In genomic region chr12:77837876-77838291, GRCh38 we compare ENCODE assay signal across 22 cellular contexts. TPM values are rescaled to one million over a fixed set of nuclear protein-coding genes. Genes with fewer than 3 reads are reported as not detected.
DNase-seq lines count a peak whose midpoint lies in the region; ATAC-seq, FAIRE-seq and TF ChIP-seq lines count a peak whose summit lies in the region.
"Had no signal": no experiment of that assay in that cellular context is flagged by ENCODE, and none has a peak within 500 bp of the region (broad histone marks: within the 10 kb centered on the region; RNA-seq: fewer than 3 reads in every experiment).

No MANE protein-coding gene starts in this region.

- no peak overlapping the region for H3K27ac Mint-ChIP-seq in osteocyte (ENCODE audit: unreplicated experiment)
- H3K27ac Mint-ChIP-seq: activated CD4-positive, alpha-beta memory T cell treated with anti-CD3 and anti-CD28 coated beads, Interleukin-2, amount 10 ng/mL, durations not matched to agents 7 days and 5 days; activated T-cell treated with anti-CD3 and anti-CD28 coated beads, Interleukin-2, amount 50 U/mL, for 24 hours had no signal

- no peak overlapping the region for H3K4me2 ChIP-seq in K562 (ENCODE audit: insufficient read depth, low read length)

- no peak for TF ChIP-seq EP300 in K562 (IDR thresholded peaks at IDR 0.05; ENCODE audit: low read length)

- BruUV-seq in K562 (replicated peaks; lab: Mats Ljungman, UMichigan): no TSS peak

- no peak for FAIRE-seq in K562 (lab: Jason Lieb, UNC)
- FAIRE-seq: kidney had no signal

- in situ Hi-C loops in K562 (cut with MboI): no loop called here

- H3K4me3 Mint-ChIP-seq in osteocyte (ENCODE audit: unreplicated experiment): no peak overlapping the region
- H3K4me3 Mint-ChIP-seq: activated CD4-positive, alpha-beta memory T cell treated with anti-CD3 and anti-CD28 coated beads, Interleukin-2, amount 10 ng/mL, durations not matched to agents 7 days and 5 days; activated T-cell treated with anti-CD3 and anti-CD28 coated beads, Interleukin-2, amount 50 U/mL, for 24 hours had no signal

- no peak for ATAC-seq in K562
- ATAC-seq in left ventricle myocardium superior: peak; percentile 93
- ATAC-seq: Panc1 had no signal

- H3K9me1 ChIP-seq in K562 (ENCODE audit: control insufficient read depth, insufficient read depth, low read length): no peaks in the 10 kb centered on the region

- DNase-seq in NCI-H1417 (lab: John Stamatoyannopoulos, UW) (peak in 2 of 3 experiments; percentile 13 to 57), NCI-H1417 treated with DMSO at 0.1 percent for 48 hours (lab: John Stamatoyannopoulos, UW) (no peak), K562 (ENCODE audit: extremely low read depth in 1 of 4, low spot score in 3 of 4) (no peak), left ventricle myocardium superior (peak; percentile 65), stromal cell of bone marrow (ENCODE audit: low read depth) (peak; percentile 28), SIG-M5 (lab: John Stamatoyannopoulos, UW) (no peak), osteocyte (ENCODE audit: extremely low spot score, unreplicated experiment) (no peak), KG1 (lab: John Stamatoyannopoulos, UW) (no peak)
- DNase-seq: activated CD4-positive, alpha-beta memory T cell treated with anti-CD3 and anti-CD28 coated beads, Interleukin-2, amount 10 ng/mL, durations not matched to agents 7 days and 5 days; activated naive CD4-positive, alpha-beta T cell treated with anti-CD3 and anti-CD28 coated beads, Interleukin-2, amount 50 U/mL, for 16 hours; activated T-cell treated with anti-CD3 and anti-CD28 coated beads, Interleukin-2, amount 50 U/mL, for 24 hours; GOT3; kidney; MV-4-11; NCI-H2081 treated with DMSO at 0.1 percent for 48 hours; NCI-H526; stimulated activated CD4-positive, alpha-beta T cell treated with anti-CD3 and anti-CD28 coated beads, Interleukin-4, amount 100 ng/mL, for 4 hours; stimulated activated CD8-positive, alpha-beta memory T cell treated with anti-CD3 and anti-CD28 coated beads, Interleukin-4, amount 100 ng/mL, for 48 hours had no signal

- no peak overlapping the region for H3K4me3 ChIP-seq in K562
- H3K4me3 ChIP-seq: thoracic aorta had no signal

- H3K9ac ChIP-seq in K562 (ENCODE audit: insufficient read depth in 1 of 2, low read depth in 2 of 2, low read length in 2 of 2): no peak overlapping the region

- CTCF ChIA-PET in K562 (lab: Yijun Ruan, JAX; ENCODE audit: low intra/inter-chr PET ratio): no interaction called here

- no peak for TF ChIP-seq POLR2A in K562 (conservative IDR thresholded peaks at IDR 0.05)

- intact Hi-C loops in K562 (cut with micrococcal nuclease): no loop called here
- intact Hi-C loops in left ventricle myocardium superior (cut with micrococcal nuclease): no loop called here

- H3K79me2 ChIP-seq in K562 (ENCODE audit: control insufficient read depth, insufficient read depth, low read length): no peaks in the 10 kb centered on the region

- POLR2A ChIA-PET in K562 (lab: Yijun Ruan, JAX): interaction anchor here (0.6 kb wide), 1 partner anchor 169 kb away, joined by 3 read pairs; no protein-coding TSS in a partner anchor

- TF ChIP-seq CTCF in K562 (IDR thresholded peaks at IDR 0.05 in 2 of 3, conservative IDR thresholded peaks at IDR 0.05 in 1 of 3; ENCODE audit: insufficient read depth in 2 of 3, low read depth in 1 of 3, low read length in 3 of 3) (no peak), osteocyte (IDR thresholded peaks at IDR 0.05) (no peak)

- H3K9me3 Mint-ChIP-seq in osteocyte (ENCODE audit: unreplicated experiment): peaks cover 5% of the 10 kb centered on the region
- H3K9me3 Mint-ChIP-seq: activated CD4-positive, alpha-beta memory T cell treated with anti-CD3 and anti-CD28 coated beads, Interleukin-2, amount 10 ng/mL, durations not matched to agents 7 days and 5 days; activated T-cell treated with anti-CD3 and anti-CD28 coated beads, Interleukin-2, amount 50 U/mL, for 24 hours had no signal

- no peaks in the 10 kb centered on the region for H3K36me3 Mint-ChIP-seq in osteocyte (ENCODE audit: unreplicated experiment)

- H3K36me3 ChIP-seq in K562 (ENCODE audit: control insufficient read depth, insufficient read depth, low read length): no peaks in the 10 kb centered on the region
- H3K36me3 ChIP-seq: thoracic aorta had no signal

- TF ChIP-seq RAD21 in K562 (CRISPR knock-in tag; conservative IDR thresholded peaks at IDR 0.05 in 1 of 2, IDR thresholded peaks at IDR 0.05 in 1 of 2): no peak

- H4K20me1 ChIP-seq in K562 (replicated peaks; ENCODE audit: control insufficient read depth, insufficient read depth, low read length): no peaks in the 10 kb centered on the region

- no peaks in the 10 kb centered on the region for H3K9me3 ChIP-seq in K562 (replicated peaks; ENCODE audit: control insufficient read depth, insufficient read depth, low read depth, low read length)
- H3K9me3 ChIP-seq: thoracic aorta had no signal

- no peaks in the 10 kb centered on the region for H3K27me3 ChIP-seq in K562 (ENCODE audit: control insufficient read depth in 2 of 2, insufficient read depth in 2 of 2, low read length in 2 of 2)

- H3K27ac ChIP-seq in K562 (ENCODE audit: extremely low read depth, low read depth, low read length): no peak overlapping the region
- H3K27ac ChIP-seq: 22Rv1, epithelial cell of prostate, thoracic aorta had no signal

- no peaks in the 10 kb centered on the region for H3K4me1 ChIP-seq in K562 (replicated peaks in 1 of 2; ENCODE audit: control insufficient read depth in 2 of 2, insufficient read depth in 2 of 2, low read length in 2 of 2)

- peaks cover 9% of the 10 kb centered on the region for H3K4me1 Mint-ChIP-seq in osteocyte (ENCODE audit: unreplicated experiment)
- H3K4me1 Mint-ChIP-seq: activated CD4-positive, alpha-beta memory T cell treated with anti-CD3 and anti-CD28 coated beads, Interleukin-2, amount 10 ng/mL, durations not matched to agents 7 days and 5 days had no signal

- H3K27me3 Mint-ChIP-seq in osteocyte (ENCODE audit: unreplicated experiment): no peaks in the 10 kb centered on the region
- H3K27me3 Mint-ChIP-seq: activated CD4-positive, alpha-beta memory T cell treated with anti-CD3 and anti-CD28 coated beads, Interleukin-2, amount 10 ng/mL, durations not matched to agents 7 days and 5 days; activated T-cell treated with anti-CD3 and anti-CD28 coated beads, Interleukin-2, amount 50 U/mL, for 24 hours had no signal

- WGBS in K562 (ENCODE audit: insufficient coverage, low coverage, missing lambda C conversion rate): 0% methylated on average over 3 of the region's 3 CpGs

- H2AFZ ChIP-seq in K562 (ENCODE audit: low read depth, low read length): no peak overlapping the region

TF ChIP-seq in K562, 482 proteins besides CTCF, POLR2A, EP300 and RAD21:
- peak; percentile 17; the same call in 1 of the 2 replicates for TF ChIP-seq C11orf30 (IDR thresholded peaks at IDR 0.05; ENCODE audit: low read depth)
- no peak for TF ChIP-seq ETV6 (IDR thresholded peaks at IDR 0.05; ENCODE audit: borderline replicate concordance in 1 of 2, low read depth in 2 of 2, low read length in 1 of 2)
- TF ChIP-seq ETV6 (CRISPR knock-in tag; IDR thresholded peaks at IDR 0.05; ENCODE audit: borderline replicate concordance): no peak
- TF ChIP-seq NFIC (IDR thresholded peaks at IDR 0.05): no peak
- TF ChIP-seq MAFG (tag; conservative IDR thresholded peaks at IDR 0.05): 0 out of 2 replicates have a peak, but pooled peaks have one; percentile 16
- no peak for TF ChIP-seq DIDO1 (tag; IDR thresholded peaks at IDR 0.05; ENCODE audit: low read depth)
- peak; percentile 26; the same call in 1 of the 2 replicates for TF ChIP-seq MAFF (IDR thresholded peaks at IDR 0.05; ENCODE audit: low read length)

RNA-seq across cellular contexts. Expression of gene NAV3, which starts 7.2 kb away (rescaled TPM):
- total RNA-seq in K562 (2011; cell fraction: chromatin; rRNA removed; ENCODE audit: low replicate concordance): not detected in 2 replicates
- not detected in 2 replicates for total RNA-seq in K562 (2011; cell fraction: nucleolus; rRNA removed)
- total RNA-seq in K562 (2011; cell fraction: nucleoplasm; rRNA removed): not detected in 2 replicates
- not detected in 2 replicates for total RNA-seq in K562 (2014; rRNA removed)
- not detected in 2 replicates for total RNA-seq in K562 (2014; rRNA removed; fragmentation: Illumina TruSeq; extraction: Trizol)
- not detected in 2 replicates for total RNA-seq in K562 (2015; rRNA removed; fragmentation: Illumina TruSeq; extraction: Trizol)
- 0.04 and 0.13 TPM in 2 replicates for total RNA-seq in K562 (2021)
- polyA plus RNA-seq in K562 (2011; rRNA removed): not detected in 2 replicates
- polyA plus RNA-seq in K562 (2011; cell fraction: cytosol; rRNA removed): not detected in 2 replicates
- polyA plus RNA-seq in K562 (2011; cell fraction: nucleus; rRNA removed): not detected in 2 replicates
- polyA plus RNA-seq in K562 (2012): not detected in 2 replicates
- polyA plus RNA-seq in K562 (2014; fragmentation: Illumina TruSeq; extraction: Trizol): not detected in 2 replicates
- not detected for polyA plus RNA-seq in K562 (2014; fragmentation: Nextera tagmentation; extraction: Ambion mirVana)
- not detected in 2 replicates for polyA plus RNA-seq in K562 (2014; rRNA removed)
- not detected in 2 replicates for polyA minus RNA-seq in K562 (2011; rRNA and poly(A)+ RNA removed)
- polyA minus RNA-seq in K562 (2011; cell fraction: cytosol; rRNA and poly(A)+ RNA removed): not detected in 2 replicates
- polyA minus RNA-seq in K562 (2011; cell fraction: nucleus; rRNA and poly(A)+ RNA removed): not detected in 2 replicates
- total RNA-seq in left ventricle myocardium superior: 3.3 TPM
- total RNA-seq in osteocyte: 8.1 and 8.5 TPM in 2 replicates
- total RNA-seq: activated CD4-positive, alpha-beta memory T cell treated with anti-CD3 and anti-CD28 coated beads, Interleukin-2, amount 10 ng/mL, durations not matched to agents 7 days and 5 days had no signal

Comparison
In these comparisons a context has a peak if more than half of its experiments do, and no peak if none do; other contexts are left out.
1. DNase-seq: peak in NCI-H1417 (2 of 3), left ventricle myocardium superior (single experiment) and stromal cell of bone marrow (single experiment); none in NCI-H1417 treated with DMSO at 0.1 percent for 48 hours (single experiment), K562 (0 of 4), SIG-M5 (single experiment), osteocyte (single experiment) and KG1 (single experiment).